31 cellular contexts compared by ENCODE assay signal in genomic region chr19:55310498-55310897, GRCh38. TPM values are rescaled to one million over a fixed set of nuclear protein-coding genes. Genes with fewer than 3 reads are reported as not detected.
"Had no signal": no experiment of that assay in that cellular context is flagged by ENCODE, and none has a peak within 500 bp of the region (broad histone marks: within the 10 kb centered on the region; RNA-seq: fewer than 3 reads in every experiment).

No MANE protein-coding gene starts in this region.

- H3K27me3 ChIP-seq: esophagus squamous epithelium, right atrium auricular region, sigmoid colon, testis had no signal

- H2AFZ ChIP-seq: parathyroid adenoma had no signal

- H3K4me3 Mint-ChIP-seq: effector memory CD8-positive, alpha-beta T cell; mesothelial cell of epicardium; naive B cell; natural killer cell treated with Interleukin-12 subunit alpha and Interleukin-12 subunit beta and Interleukin-15 and Interleukin-18, amount 100 ng/mL, for 72 hours; stimulated activated effector memory CD8-positive, alpha-beta T cell treated with anti-CD3 and anti-CD28 coated beads, Interleukin-12 subunit alpha, Interleukin-12 subunit beta, amount 100 ng/mL, for 72 hours; type B pancreatic cell had no signal

- H3K4me1 Mint-ChIP-seq: stimulated activated effector memory CD8-positive, alpha-beta T cell treated with anti-CD3 and anti-CD28 coated beads, Interleukin-12 subunit alpha, Interleukin-12 subunit beta, amount 100 ng/mL, for 72 hours had no signal

- H3K79me2 ChIP-seq: parathyroid adenoma had no signal

- H3K27me3 Mint-ChIP-seq: effector memory CD8-positive, alpha-beta T cell; natural killer cell treated with Interleukin-12 subunit alpha and Interleukin-12 subunit beta and Interleukin-15 and Interleukin-18, amount 100 ng/mL, for 72 hours; progenitor cell of endocrine pancreas; type B pancreatic cell had no signal

- H3K9me3 Mint-ChIP-seq: effector memory CD8-positive, alpha-beta T cell; mesothelial cell of epicardium; naive B cell; natural killer cell treated with Interleukin-12 subunit alpha and Interleukin-12 subunit beta and Interleukin-15 and Interleukin-18, amount 100 ng/mL, for 72 hours; stimulated activated effector memory CD8-positive, alpha-beta T cell treated with anti-CD3 and anti-CD28 coated beads, Interleukin-12 subunit alpha, Interleukin-12 subunit beta, amount 100 ng/mL, for 72 hours; type B pancreatic cell had no signal

- H3K9ac ChIP-seq: parathyroid adenoma had no signal

- H3K4me3 ChIP-seq: esophagus squamous epithelium, mucosa of descending colon, right atrium auricular region, sigmoid colon, testis, tibial artery had no signal

- H3K36me3 Mint-ChIP-seq: naive B cell; natural killer cell treated with Interleukin-12 subunit alpha and Interleukin-12 subunit beta and Interleukin-15 and Interleukin-18, amount 100 ng/mL, for 72 hours had no signal

- H3K9me3 ChIP-seq: esophagus squamous epithelium, mucosa of descending colon, right atrium auricular region, sigmoid colon, testis, tibial artery had no signal

- ATAC-seq: effector memory CD8-positive, alpha-beta T cell; mucosa of descending colon; natural killer cell treated with Interleukin-12 subunit alpha and Interleukin-12 subunit beta and Interleukin-15 and Interleukin-18, amount 100 ng/mL, for 72 hours; stimulated activated effector memory CD8-positive, alpha-beta T cell treated with anti-CD3 and anti-CD28 coated beads, Interleukin-12 subunit alpha, Interleukin-12 subunit beta, amount 100 ng/mL, for 72 hours had no signal

- FAIRE-seq: endometrium, keratinocyte had no signal

- H3K4me1 ChIP-seq: esophagus squamous epithelium, parathyroid adenoma, right atrium auricular region, sigmoid colon, testis, tibial artery had no signal

- H3K27ac ChIP-seq: esophagus squamous epithelium, parathyroid adenoma, right atrium auricular region, sigmoid colon, testis, tibial artery had no signal

- DNase-seq: cerebellar nuclear complex; cortex of kidney; effector memory CD8-positive, alpha-beta T cell; erythroblast; esophagus squamous epithelium; foreskin melanocyte; mesenchymal stem cell; mucosa of descending colon; naive B cell; occipital lobe; sigmoid colon; stimulated activated CD4-positive, alpha-beta T cell treated with anti-CD3 and anti-CD28 coated beads, Interleukin-2, amount 100 ng/mL, for 24 hours; stimulated activated CD4-positive, alpha-beta T cell treated with anti-CD3 and anti-CD28 coated beads, Interleukin-4, amount 100 ng/mL, for 24 hours; stimulated activated naive CD4-positive, alpha-beta T cell treated with Interleukin-2 at 50 U/mL for 16 hours; substantia nigra; testis; tibial artery had no signal

- H3K27ac Mint-ChIP-seq: mesothelial cell of epicardium; naive B cell; natural killer cell treated with Interleukin-12 subunit alpha and Interleukin-12 subunit beta and Interleukin-15 and Interleukin-18, amount 100 ng/mL, for 72 hours; stimulated activated effector memory CD8-positive, alpha-beta T cell treated with anti-CD3 and anti-CD28 coated beads, Interleukin-12 subunit alpha, Interleukin-12 subunit beta, amount 100 ng/mL, for 72 hours; type B pancreatic cell had no signal

RNA-seq across cellular contexts. Expression of gene TMEM150B, which starts 14.6 kb away (rescaled TPM):
- total RNA-seq: dermis microvascular lymphatic vessel endothelial cell, lung microvascular endothelial cell, mesothelial cell of epicardium, progenitor cell of endocrine pancreas had no signal
- polyA plus RNA-seq: keratinocyte had no signal

RNA-seq across cellular contexts. Expression of gene COX6B2, which starts 44.0 kb away (rescaled TPM):
- total RNA-seq: dermis microvascular lymphatic vessel endothelial cell; liver; lung microvascular endothelial cell; natural killer cell treated with Interleukin-12 subunit alpha and Interleukin-12 subunit beta and Interleukin-15 and Interleukin-18, amount 100 ng/mL, for 72 hours; occipital lobe; progenitor cell of endocrine pancreas; right atrium auricular region; skeletal muscle tissue; urinary bladder had no signal
- polyA plus RNA-seq: liver had no signal
